Comparison of ENCODE assay signal across 15 cellular contexts in the genomic region with DNA sequence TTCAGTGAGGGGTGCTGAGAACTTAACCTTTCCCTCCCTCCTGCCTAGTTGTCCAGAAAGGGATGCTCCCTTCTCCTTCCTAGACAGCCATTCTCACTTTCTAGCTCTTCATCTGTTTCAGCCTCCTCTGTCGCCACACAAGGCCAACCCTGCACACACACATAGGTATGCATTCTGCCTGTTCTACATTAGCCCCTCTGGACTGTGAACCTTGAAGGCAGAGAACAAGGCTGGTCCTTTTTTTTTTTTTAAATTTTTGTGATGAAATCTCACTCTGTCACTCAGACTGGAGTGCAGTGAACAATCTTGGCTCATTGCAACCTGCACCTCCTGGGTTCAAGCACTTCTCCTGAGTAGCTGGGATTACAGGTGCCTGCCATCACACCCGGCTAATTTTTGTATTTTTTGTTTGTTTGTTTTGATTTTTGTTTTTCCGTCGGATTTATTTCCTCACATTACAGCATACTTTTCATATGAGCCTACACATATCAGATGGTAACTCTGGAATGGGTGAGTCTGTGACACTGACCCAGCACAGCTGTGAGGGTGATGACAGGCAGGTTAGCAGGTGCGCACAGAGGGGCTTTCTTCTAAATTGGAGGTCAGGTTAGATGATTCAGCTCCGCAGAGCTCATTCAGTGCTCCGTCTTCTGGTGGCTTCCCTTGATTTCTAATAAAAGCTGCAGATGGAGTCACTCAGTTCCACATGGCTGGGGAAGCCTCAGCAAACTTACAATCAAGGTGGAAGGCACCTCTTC. TPM values are rescaled to one million over a fixed set of nuclear protein-coding genes. Genes with fewer than 3 reads are reported as not detected.
DNase-seq lines count a peak whose midpoint lies in the region; ATAC-seq, FAIRE-seq and TF ChIP-seq lines count a peak whose summit lies in the region.
"Had no signal": no experiment of that assay in that cellular context is flagged by ENCODE, and none has a peak within 500 bp of the region (broad histone marks: within the 10 kb centered on the region; RNA-seq: fewer than 3 reads in every experiment).

No MANE protein-coding gene starts in this region.

- 59% methylated on average over 7 of the region's 7 CpGs for WGBS in K562 (ENCODE audit: insufficient coverage, low coverage, missing lambda C conversion rate)
- WGBS in trophoblast cell (ENCODE audit: extremely low coverage, insufficient coverage, insufficient read length), result no CpG with 5 or more reads among the region's 7 CpGs

- peaks cover 4% of the 10 kb centered on the region for H3K27me3 Mint-ChIP-seq in stimulated activated naive CD8-positive, alpha-beta T cell treated with anti-CD3 and anti-CD28 coated beads, Interleukin-15, amount 100 ng/mL, for 72 hours

- POLR2A ChIA-PET in K562 (lab: Yijun Ruan, JAX), result interaction anchor here (0.6 to 6.3 kb wide), 12 partner anchors 8 to 883 kb away, joined by 3 to 87 read pairs (median 4); a partner anchor contains a TSS

- no peaks in the 10 kb centered on the region for H3K9me3 Mint-ChIP-seq in stimulated activated naive CD8-positive, alpha-beta T cell treated with anti-CD3 and anti-CD28 coated beads, Interleukin-15, amount 100 ng/mL, for 72 hours

- H3K4me1 ChIP-seq in DOHH2 (ENCODE audit: control insufficient read depth, low read length), result peaks cover 52% of the 10 kb centered on the region
- peaks cover 15 to 19% of the 10 kb centered on the region in 2 experiments for H3K4me1 ChIP-seq in K562 (replicated peaks in 1 of 2; ENCODE audit: control insufficient read depth in 2 of 2, insufficient read depth in 2 of 2, low read length in 2 of 2)
- peaks cover 2 to 3% of the 10 kb centered on the region in 2 experiments for H3K4me1 ChIP-seq in trophoblast cell (ENCODE audit: control insufficient read depth in 1 of 2, insufficient read depth in 2 of 2, low read length in 2 of 2)
- H3K4me1 ChIP-seq: prostate gland had no signal

- no peak for TF ChIP-seq POLR2A in K562 (conservative IDR thresholded peaks at IDR 0.05)

- no peak overlapping the region for H4K8ac ChIP-seq in trophoblast cell (ENCODE audit: low read depth, low read length)

- no TSS peak for BruUV-seq in K562 (replicated peaks; lab: Mats Ljungman, UMichigan)

- H2AFZ ChIP-seq in K562 (ENCODE audit: low read depth, low read length) (peak overlapping the region; percentile 58), trophoblast cell (ENCODE audit: insufficient read depth, low read length, poor library complexity) (no peak overlapping the region)

- in situ Hi-C loops in K562 (cut with MboI), result no loop called here

- H4K91ac ChIP-seq in trophoblast cell (ENCODE audit: low read depth, low read length), result no peak overlapping the region

- intact Hi-C loops in K562 (cut with micrococcal nuclease), result no loop called here

- DNase-seq in K562 (ENCODE audit: extremely low read depth in 1 of 4, low spot score in 3 of 4), result peak in 1 of 4 experiments; percentile 2
- peak; percentile 65 to 67 for DNase-seq in trophoblast cell
- DNase-seq in SHP77 treated with DMSO at 0.1 percent for 48 hours (lab: John Stamatoyannopoulos, UW), result no peak
- DNase-seq in stimulated activated naive CD8-positive, alpha-beta T cell treated with anti-CD3 and anti-CD28 coated beads, Interleukin-15, amount 100 ng/mL, for 72 hours, result no peak
- DNase-seq: activated CD8-positive, alpha-beta memory T cell treated with anti-CD3 and anti-CD28 coated beads for 24 hours; activated naive CD4-positive, alpha-beta T cell; gastrocnemius medialis; NK-92 treated with Interleukin-12 subunit alpha and Interleukin-12 subunit beta, amount 100 ng/mL, for 24 hours had no signal

- no peak overlapping the region for H3K27ac Mint-ChIP-seq in stimulated activated naive CD8-positive, alpha-beta T cell treated with anti-CD3 and anti-CD28 coated beads, Interleukin-15, amount 100 ng/mL, for 72 hours

- peaks cover 5% of the 10 kb centered on the region for H3K79me1 ChIP-seq in trophoblast cell (ENCODE audit: low read length)

- H3K27me3 ChIP-seq in DOHH2 (ENCODE audit: control insufficient read depth, low read length) (no peaks in the 10 kb centered on the region), K562 (ENCODE audit: control insufficient read depth in 2 of 2, insufficient read depth in 2 of 2, low read length in 2 of 2) (no peaks in the 10 kb centered on the region), trophoblast cell (ENCODE audit: insufficient read depth, low read length) (no peaks in the 10 kb centered on the region)
- H3K27me3 ChIP-seq: SJSA1 had no signal

- no peak overlapping the region for H3K14ac ChIP-seq in trophoblast cell (ENCODE audit: low read length)

- TF ChIP-seq CTCF in DOHH2 (IDR thresholded peaks at IDR 0.05; ENCODE audit: low read depth, low read length, poor library complexity, severe bottlenecking) (no peak), K562 (IDR thresholded peaks at IDR 0.05 in 2 of 3, conservative IDR thresholded peaks at IDR 0.05 in 1 of 3; ENCODE audit: insufficient read depth in 2 of 3, low read depth in 1 of 3, low read length in 3 of 3) (no peak)

- H4K20me1 ChIP-seq in DOHH2 (ENCODE audit: control insufficient read depth, insufficient read depth, low read depth, low read length) (no peaks in the 10 kb centered on the region), K562 (replicated peaks; ENCODE audit: control insufficient read depth, insufficient read depth, low read length) (no peaks in the 10 kb centered on the region)

- peak overlapping the region; percentile 0 for H3K4me3 ChIP-seq in DOHH2 (ENCODE audit: low read length)
- no peak overlapping the region for H3K4me3 ChIP-seq in K562
- H3K4me3 ChIP-seq in trophoblast cell (ENCODE audit: low read depth, low read length), result no peak overlapping the region
- H3K4me3 ChIP-seq: gastrocnemius medialis, prostate gland, SJSA1 had no signal

- H3K79me2 ChIP-seq in DOHH2 (ENCODE audit: control insufficient read depth, low read length), result peaks cover 1% of the 10 kb centered on the region
- H3K79me2 ChIP-seq in K562 (ENCODE audit: control insufficient read depth, insufficient read depth, low read length), result peaks cover 5% of the 10 kb centered on the region
- H3K79me2 ChIP-seq in trophoblast cell (ENCODE audit: control insufficient read depth, insufficient read depth, low read length, poor library complexity), result peaks cover 3% of the 10 kb centered on the region

- no peak overlapping the region for H3K4ac ChIP-seq in trophoblast cell (ENCODE audit: low read depth, low read length)

- peak overlapping the region; percentile 19 for H3K4me2 ChIP-seq in DOHH2 (ENCODE audit: low read length)
- H3K4me2 ChIP-seq in K562 (ENCODE audit: insufficient read depth, low read length), result no peak overlapping the region
- H3K4me2 ChIP-seq in trophoblast cell (ENCODE audit: low read length), result no peak overlapping the region

- H3K9me3 ChIP-seq in DOHH2 (ENCODE audit: control insufficient read depth, insufficient read depth, low read length) (no peaks in the 10 kb centered on the region), K562 (replicated peaks; ENCODE audit: control insufficient read depth, insufficient read depth, low read depth, low read length) (no peaks in the 10 kb centered on the region), trophoblast cell (ENCODE audit: insufficient read depth, low read depth, low read length) (no peaks in the 10 kb centered on the region)
- H3K9me3 ChIP-seq: gastrocnemius medialis, prostate gland, SJSA1 had no signal

- no peak for TF ChIP-seq RAD21 in K562 (CRISPR knock-in tag; conservative IDR thresholded peaks at IDR 0.05 in 1 of 2, IDR thresholded peaks at IDR 0.05 in 1 of 2)

- H3K27ac ChIP-seq in DOHH2 (ENCODE audit: low read depth, low read length) (no peak overlapping the region), K562 (ENCODE audit: extremely low read depth, low read depth, low read length) (no peak overlapping the region), trophoblast cell (ENCODE audit: low read depth, low read length) (no peak overlapping the region)
- H3K27ac ChIP-seq: gastrocnemius medialis, prostate gland, SJSA1 had no signal

- no peak overlapping the region for H3K18ac ChIP-seq in trophoblast cell (ENCODE audit: low read length)

- H3K36me3 ChIP-seq in DOHH2 (ENCODE audit: control insufficient read depth, low read length) (no peaks in the 10 kb centered on the region), K562 (ENCODE audit: control insufficient read depth, insufficient read depth, low read length) (no peaks in the 10 kb centered on the region), trophoblast cell (ENCODE audit: control insufficient read depth in 1 of 2, insufficient read depth in 2 of 2, low read length in 2 of 2) (no peaks in the 10 kb centered on the region)
- H3K36me3 ChIP-seq: gastrocnemius medialis, prostate gland, SJSA1 had no signal

- ATAC-seq in HG03064 (IDR thresholded peaks at IDR 0.05; ENCODE audit: low read depth, unreplicated experiment), result peak; percentile 6
- 0 out of 3 replicates have a peak, but pooled peaks have one; percentile 3 for ATAC-seq in K562
- no peak for ATAC-seq in stimulated activated naive CD8-positive, alpha-beta T cell treated with anti-CD3 and anti-CD28 coated beads, Interleukin-15, amount 100 ng/mL, for 72 hours
- no peak for ATAC-seq in GM21390 (IDR thresholded peaks at IDR 0.05; ENCODE audit: unreplicated experiment)
- ATAC-seq: gastrocnemius medialis had no signal

- no peak overlapping the region for H3K9ac ChIP-seq in K562 (ENCODE audit: insufficient read depth in 1 of 2, low read depth in 2 of 2, low read length in 2 of 2)
- no peak overlapping the region for H3K9ac ChIP-seq in trophoblast cell (ENCODE audit: low read length)

- peaks cover 15% of the 10 kb centered on the region for H3F3A ChIP-seq in DOHH2 (ENCODE audit: control insufficient read depth, insufficient read depth)

- no peaks in the 10 kb centered on the region for H3K9me1 ChIP-seq in K562 (ENCODE audit: control insufficient read depth, insufficient read depth, low read length)

- CTCF ChIA-PET in K562 (lab: Yijun Ruan, JAX; ENCODE audit: low intra/inter-chr PET ratio), result no interaction called here

- no peak overlapping the region for H4K12ac ChIP-seq in trophoblast cell (ENCODE audit: low read depth, low read length)

- H3K4me3 Mint-ChIP-seq in stimulated activated naive CD8-positive, alpha-beta T cell treated with anti-CD3 and anti-CD28 coated beads, Interleukin-15, amount 100 ng/mL, for 72 hours, result peak overlapping the region in 1 of 2 donors; percentile 59

- H2BK120ac ChIP-seq in trophoblast cell (ENCODE audit: insufficient read depth, low read length, poor library complexity), result no peak overlapping the region

- no peak overlapping the region for H3K23ac ChIP-seq in trophoblast cell (ENCODE audit: low read length)

- H2BK5ac ChIP-seq in trophoblast cell (ENCODE audit: low read depth, low read length, poor library complexity), result no peak overlapping the region

- TF ChIP-seq EP300 in K562 (IDR thresholded peaks at IDR 0.05; ENCODE audit: low read length), result no peak

- H3K9me2 ChIP-seq in DOHH2 (replicated peaks; ENCODE audit: control insufficient read depth, low read length), result no peaks in the 10 kb centered on the region

- FAIRE-seq in K562 (lab: Jason Lieb, UNC), result no peak
- FAIRE-seq: keratinocyte, urothelium cell line had no signal

- H2BK12ac ChIP-seq in trophoblast cell (ENCODE audit: low read length), result no peak overlapping the region

- H3K4me1 Mint-ChIP-seq in stimulated activated naive CD8-positive, alpha-beta T cell treated with anti-CD3 and anti-CD28 coated beads, Interleukin-15, amount 100 ng/mL, for 72 hours, result peaks cover 42% of the 10 kb centered on the region

- no peak overlapping the region for H2AK5ac ChIP-seq in trophoblast cell (ENCODE audit: low read length)

RNA-seq across cellular contexts. Expression of a gene that starts 4.9 kb away (rescaled TPM):
- total RNA-seq in K562 (2011; cell fraction: chromatin; rRNA removed; ENCODE audit: low replicate concordance), result 130 and 233 TPM in 2 replicates
- 180 and 202 TPM in 2 replicates for total RNA-seq in K562 (2011; cell fraction: nucleolus; rRNA removed)
- 172 and 179 TPM in 2 replicates for total RNA-seq in K562 (2011; cell fraction: nucleoplasm; rRNA removed)
- 98.6 and 121 TPM in 2 replicates for total RNA-seq in K562 (2014; rRNA removed)
- 99.7 and 132 TPM in 2 replicates for total RNA-seq in K562 (2014; rRNA removed; fragmentation: Illumina TruSeq; extraction: Trizol)
- total RNA-seq in K562 (2015; rRNA removed; fragmentation: Illumina TruSeq; extraction: Trizol), result 126 and 127 TPM in 2 replicates
- 142 and 177 TPM in 2 replicates for total RNA-seq in K562 (2021)
- 211 and 285 TPM in 2 replicates for polyA plus RNA-seq in K562 (2011; rRNA removed)
- polyA plus RNA-seq in K562 (2011; cell fraction: cytosol; rRNA removed), result 210 and 307 TPM in 2 replicates
- 171 and 202 TPM in 2 replicates for polyA plus RNA-seq in K562 (2011; cell fraction: nucleus; rRNA removed)
- 173 and 250 TPM in 2 replicates for polyA plus RNA-seq in K562 (2012)
- 139 TPM in 2 replicates for polyA plus RNA-seq in K562 (2014; fragmentation: Illumina TruSeq; extraction: Trizol)
- polyA plus RNA-seq in K562 (2014; fragmentation: Nextera tagmentation; extraction: Ambion mirVana), result 100 to 1,000 TPM in 1 of 2 experiments, 10 to 100 TPM in 1; 68.6 to 114 TPM
- polyA plus RNA-seq in K562 (2014; rRNA removed), result 150 and 184 TPM in 2 replicates
- 165 and 169 TPM in 2 replicates for polyA minus RNA-seq in K562 (2011; rRNA and poly(A)+ RNA removed)
- 102 and 104 TPM in 2 replicates for polyA minus RNA-seq in K562 (2011; cell fraction: cytosol; rRNA and poly(A)+ RNA removed)
- 66.4 and 89.5 TPM in 2 replicates for polyA minus RNA-seq in K562 (2011; cell fraction: nucleus; rRNA and poly(A)+ RNA removed)
- 105 and 110 TPM in 2 replicates for polyA plus RNA-seq in trophoblast cell (2013)

RNA-seq across cellular contexts. Expression of a gene that starts 24.0 kb away (rescaled TPM):
- total RNA-seq in K562 (2011; cell fraction: chromatin; rRNA removed; ENCODE audit: low replicate concordance), result 79.5 and 95.5 TPM in 2 replicates
- 122 and 130 TPM in 2 replicates for total RNA-seq in K562 (2011; cell fraction: nucleolus; rRNA removed)
- total RNA-seq in K562 (2011; cell fraction: nucleoplasm; rRNA removed), result 143 and 148 TPM in 2 replicates
- 748 and 796 TPM in 2 replicates for total RNA-seq in K562 (2014; rRNA removed)
- total RNA-seq in K562 (2014; rRNA removed; fragmentation: Illumina TruSeq; extraction: Trizol), result 1,380 and 1,529 TPM in 2 replicates
- total RNA-seq in K562 (2015; rRNA removed; fragmentation: Illumina TruSeq; extraction: Trizol), result 989 and 1,002 TPM in 2 replicates
- 894 and 993 TPM in 2 replicates for total RNA-seq in K562 (2021)
- 864 and 1,258 TPM in 2 replicates for polyA plus RNA-seq in K562 (2011; rRNA removed)
- polyA plus RNA-seq in K562 (2011; cell fraction: cytosol; rRNA removed), result 427 and 691 TPM in 2 replicates
- 136 and 272 TPM in 2 replicates for polyA plus RNA-seq in K562 (2011; cell fraction: nucleus; rRNA removed)
- polyA plus RNA-seq in K562 (2012), result 541 and 1,089 TPM in 2 replicates
- 981 and 1,045 TPM in 2 replicates for polyA plus RNA-seq in K562 (2014; fragmentation: Illumina TruSeq; extraction: Trizol)
- 1,000 to 10,000 TPM; 2,282 to 2,388 TPM for polyA plus RNA-seq in K562 (2014; fragmentation: Nextera tagmentation; extraction: Ambion mirVana)
- polyA plus RNA-seq in K562 (2014; rRNA removed), result 1,029 and 1,274 TPM in 2 replicates
- 657 and 807 TPM in 2 replicates for polyA minus RNA-seq in K562 (2011; rRNA and poly(A)+ RNA removed)
- polyA minus RNA-seq in K562 (2011; cell fraction: cytosol; rRNA and poly(A)+ RNA removed), result 159 and 222 TPM in 2 replicates
- 41.1 and 70.9 TPM in 2 replicates for polyA minus RNA-seq in K562 (2011; cell fraction: nucleus; rRNA and poly(A)+ RNA removed)
- 683 and 706 TPM in 2 replicates for polyA plus RNA-seq in trophoblast cell (2013)

RNA-seq across cellular contexts. Expression of a gene that starts 38.1 kb away (rescaled TPM):
- total RNA-seq in K562 (2011; cell fraction: chromatin; rRNA removed; ENCODE audit: low replicate concordance), result 238 and 493 TPM in 2 replicates
- total RNA-seq in K562 (2011; cell fraction: nucleolus; rRNA removed), result 142 and 174 TPM in 2 replicates
- total RNA-seq in K562 (2011; cell fraction: nucleoplasm; rRNA removed), result 284 and 450 TPM in 2 replicates
- total RNA-seq in K562 (2014; rRNA removed) (348 and 419 TPM in 2 replicates), K562 (2014; rRNA removed; fragmentation: Illumina TruSeq; extraction: Trizol) (452 and 498 TPM in 2 replicates), K562 (2015; rRNA removed; fragmentation: Illumina TruSeq; extraction: Trizol) (479 and 526 TPM in 2 replicates), K562 (2021) (297 and 341 TPM in 2 replicates)
- polyA plus RNA-seq in K562 (2011; rRNA removed) (279 and 361 TPM in 2 replicates), K562 (2014; fragmentation: Illumina TruSeq; extraction: Trizol) (471 and 546 TPM in 2 replicates), K562 (2014; fragmentation: Nextera tagmentation; extraction: Ambion mirVana) (100 to 1,000 TPM; 199 to 369 TPM), K562 (2014; rRNA removed) (496 and 578 TPM in 2 replicates)
- polyA plus RNA-seq in K562 (2011; cell fraction: cytosol; rRNA removed), result 164 and 221 TPM in 2 replicates
- 319 and 321 TPM in 2 replicates for polyA plus RNA-seq in K562 (2011; cell fraction: nucleus; rRNA removed)
- 265 and 362 TPM in 2 replicates for polyA plus RNA-seq in K562 (2012)
- 269 and 276 TPM in 2 replicates for polyA minus RNA-seq in K562 (2011; rRNA and poly(A)+ RNA removed)
- polyA minus RNA-seq in K562 (2011; cell fraction: cytosol; rRNA and poly(A)+ RNA removed), result 152 and 212 TPM in 2 replicates
- 132 and 189 TPM in 2 replicates for polyA minus RNA-seq in K562 (2011; cell fraction: nucleus; rRNA and poly(A)+ RNA removed)
- 129 and 144 TPM in 2 replicates for polyA plus RNA-seq in trophoblast cell (2013)

RNA-seq across cellular contexts. Expression of a gene that starts 45.6 kb away (rescaled TPM):
- 4.9 and 12.2 TPM in 2 replicates for total RNA-seq in K562 (2011; cell fraction: chromatin; rRNA removed; ENCODE audit: low replicate concordance)
- 7.2 and 8.8 TPM in 2 replicates for total RNA-seq in K562 (2011; cell fraction: nucleolus; rRNA removed)
- total RNA-seq in K562 (2011; cell fraction: nucleoplasm; rRNA removed), result 8.6 and 13.4 TPM in 2 replicates
- total RNA-seq in K562 (2014; rRNA removed) (11.9 and 15.2 TPM in 2 replicates), K562 (2014; rRNA removed; fragmentation: Illumina TruSeq; extraction: Trizol) (7.8 and 8.1 TPM in 2 replicates), K562 (2015; rRNA removed; fragmentation: Illumina TruSeq; extraction: Trizol) (12.5 and 13.0 TPM in 2 replicates), K562 (2021) (18.8 and 19.1 TPM in 2 replicates)
- polyA plus RNA-seq in K562 (2011; rRNA removed) (8.5 and 8.8 TPM in 2 replicates), K562 (2014; fragmentation: Illumina TruSeq; extraction: Trizol) (20.4 and 21.0 TPM in 2 replicates), K562 (2014; fragmentation: Nextera tagmentation; extraction: Ambion mirVana) (10 to 100 TPM in 1 of 2 experiments, 1 to 10 TPM in 1; 8.9 to 11.4 TPM), K562 (2014; rRNA removed) (8.0 and 11.7 TPM in 2 replicates)
- 11.9 and 17.3 TPM in 2 replicates for polyA plus RNA-seq in K562 (2011; cell fraction: cytosol; rRNA removed)
- polyA plus RNA-seq in K562 (2011; cell fraction: nucleus; rRNA removed), result 8.9 and 11.3 TPM in 2 replicates
- 5.9 and 16.4 TPM in 2 replicates for polyA plus RNA-seq in K562 (2012)
- 13.2 and 15.8 TPM in 2 replicates for polyA minus RNA-seq in K562 (2011; rRNA and poly(A)+ RNA removed)
- polyA minus RNA-seq in K562 (2011; cell fraction: cytosol; rRNA and poly(A)+ RNA removed), result 10.7 and 15.3 TPM in 2 replicates
- 8.5 and 12.0 TPM in 2 replicates for polyA minus RNA-seq in K562 (2011; cell fraction: nucleus; rRNA and poly(A)+ RNA removed)
- 5.5 and 5.7 TPM in 2 replicates for polyA plus RNA-seq in trophoblast cell (2013)

RNA-seq across cellular contexts. Expression of a gene that starts 45.9 kb away (rescaled TPM):
- total RNA-seq in K562 (2011; cell fraction: chromatin; rRNA removed; ENCODE audit: low replicate concordance), result 14.4 and 26.3 TPM in 2 replicates
- total RNA-seq in K562 (2011; cell fraction: nucleolus; rRNA removed), result 19.0 and 22.9 TPM in 2 replicates
- 18.3 and 20.8 TPM in 2 replicates for total RNA-seq in K562 (2011; cell fraction: nucleoplasm; rRNA removed)
- 3.5 and 4.1 TPM in 2 replicates for total RNA-seq in K562 (2014; rRNA removed)
- 5.2 and 5.5 TPM in 2 replicates for total RNA-seq in K562 (2014; rRNA removed; fragmentation: Illumina TruSeq; extraction: Trizol)
- 3.8 and 4.0 TPM in 2 replicates for total RNA-seq in K562 (2015; rRNA removed; fragmentation: Illumina TruSeq; extraction: Trizol)
- 5.5 and 6.2 TPM in 2 replicates for total RNA-seq in K562 (2021)
- 7.2 and 12.0 TPM in 2 replicates for polyA plus RNA-seq in K562 (2011; rRNA removed)
- polyA plus RNA-seq in K562 (2011; cell fraction: cytosol; rRNA removed), result 10.0 and 16.0 TPM in 2 replicates
- polyA plus RNA-seq in K562 (2011; cell fraction: nucleus; rRNA removed), result 15.8 and 16.9 TPM in 2 replicates
- polyA plus RNA-seq in K562 (2012), result 5.6 and 11.7 TPM in 2 replicates
- polyA plus RNA-seq in K562 (2014; fragmentation: Illumina TruSeq; extraction: Trizol), result 6.2 TPM in 2 replicates
- 1 to 10 TPM; 3.7 to 8.2 TPM for polyA plus RNA-seq in K562 (2014; fragmentation: Nextera tagmentation; extraction: Ambion mirVana)
- polyA plus RNA-seq in K562 (2014; rRNA removed), result 4.8 and 7.8 TPM in 2 replicates
- polyA minus RNA-seq in K562 (2011; rRNA and poly(A)+ RNA removed), result 4.2 and 4.8 TPM in 2 replicates
- polyA minus RNA-seq in K562 (2011; cell fraction: cytosol; rRNA and poly(A)+ RNA removed), result 4.8 and 5.6 TPM in 2 replicates
- polyA minus RNA-seq in K562 (2011; cell fraction: nucleus; rRNA and poly(A)+ RNA removed), result 3.4 and 4.9 TPM in 2 replicates
- polyA plus RNA-seq in trophoblast cell (2013), result 3.0 TPM in 2 replicates

Comparison
In these comparisons a context has a peak if more than half of its experiments do, and no peak if none do; other contexts are left out.
1. ATAC-seq: peak in HG03064 (single experiment) and K562 (single experiment); none in stimulated activated naive CD8-positive, alpha-beta T cell treated with anti-CD3 and anti-CD28 coated beads, Interleukin-15, amount 100 ng/mL, for 72 hours (single experiment) and GM21390 (single experiment).
2. DNase-seq: peak in trophoblast cell (2 of 2); none in SHP77 treated with DMSO at 0.1 percent for 48 hours (single experiment) and stimulated activated naive CD8-positive, alpha-beta T cell treated with anti-CD3 and anti-CD28 coated beads, Interleukin-15, amount 100 ng/mL, for 72 hours (0 of 2).